Comparison of ENCODE assay signal across 10 cellular contexts in genomic region chr18:10234912-10235439, GRCh38.
DNase-seq lines count a peak whose midpoint lies in the region; ATAC-seq and TF ChIP-seq lines count a peak whose summit lies in the region.
"Had no signal": no experiment of that assay in that cellular context is flagged by ENCODE, and none has a peak within 500 bp of the region (broad histone marks: within the 10 kb centered on the region; RNA-seq: fewer than 3 reads in every experiment).

No MANE protein-coding gene starts in this region.

- peak; percentile 66 for ATAC-seq in lung (ENCODE audit: insufficient read depth, low FRiP score)
- ATAC-seq in activated CD8-positive, alpha-beta memory T cell treated with anti-CD3 and anti-CD28 coated beads, Interleukin-2, amount 10 ng/mL, durations not matched to agents 7 days and 5 days = no peak

- H3K27me3 Mint-ChIP-seq in activated CD8-positive, alpha-beta memory T cell treated with anti-CD3 and anti-CD28 coated beads, Interleukin-2, amount 10 ng/mL, durations not matched to agents 7 days and 5 days = no peaks in the 10 kb centered on the region

- H3K4me3 ChIP-seq in lung (no peak overlapping the region), vagina (no peak overlapping the region)

- peaks cover 0 to 1% of the 10 kb centered on the region in 2 donors for H3K9me3 ChIP-seq in lung (ENCODE audit: control insufficient read depth in 2 of 2, insufficient read depth in 1 of 2, low read length in 1 of 2)
- no peaks in the 10 kb centered on the region for H3K9me3 ChIP-seq in vagina

- CTCF ChIA-PET in activated CD8-positive, alpha-beta memory T cell treated with anti-CD3 and anti-CD28 coated beads, Interleukin-2, amount 10 ng/mL, durations not matched to agents 7 days and 5 days (lab: Charles Lee) = no interaction called here

- no peaks in the 10 kb centered on the region for H3K27me3 ChIP-seq in lung (ENCODE audit: control insufficient read depth, insufficient read depth)
- H3K27me3 ChIP-seq in vagina = no peaks in the 10 kb centered on the region

- TF ChIP-seq CTCF in lung (IDR thresholded peaks at IDR 0.05; ENCODE audit: control extremely low read depth, extremely low read depth) (no peak), vagina (IDR thresholded peaks at IDR 0.05) (no peak)

- whole genome bisulfite sequencing in lung, 2 donors = 50 to 72% methylated on average over 6 of the region's 6 CpGs

- intact Hi-C loops in vagina (cut with DNase I) = no loop called here

- H3K4me1 ChIP-seq in lung (ENCODE audit: control insufficient read depth in 2 of 2, insufficient read depth in 2 of 2, low read length in 2 of 2) (peaks cover 0 to 9% of the 10 kb centered on the region in 2 donors), vagina (peaks cover 42% of the 10 kb centered on the region)

- H3K36me3 ChIP-seq in lung (ENCODE audit: control insufficient read depth in 2 of 2, insufficient read depth in 2 of 2, low read length in 2 of 2) (no peaks in the 10 kb centered on the region), vagina (no peaks in the 10 kb centered on the region)

- no peaks in the 10 kb centered on the region for H3K4me1 Mint-ChIP-seq in activated CD8-positive, alpha-beta memory T cell treated with anti-CD3 and anti-CD28 coated beads, Interleukin-2, amount 10 ng/mL, durations not matched to agents 7 days and 5 days

- no peak overlapping the region for H3K4me3 Mint-ChIP-seq in activated CD8-positive, alpha-beta memory T cell treated with anti-CD3 and anti-CD28 coated beads, Interleukin-2, amount 10 ng/mL, durations not matched to agents 7 days and 5 days

- DNase-seq in NCI-H345 (lab: John Stamatoyannopoulos, UW) = peak; percentile 9
- no peak for DNase-seq in NCI-H345 treated with DMSO at 0.1 percent for 48 hours (lab: John Stamatoyannopoulos, UW; ENCODE audit: unreplicated experiment)
- peak; percentile 63 for DNase-seq in dedifferentiated amniotic fluid mesenchymal stem cell (ENCODE audit: extremely low spot score)
- DNase-seq in lung (ENCODE audit: low spot score) = no peak
- no peak for DNase-seq in vagina (ENCODE audit: extremely low spot score in 2 of 2)
- no peak for DNase-seq in stimulated activated CD4-positive, alpha-beta T cell treated with anti-CD3 and anti-CD28 coated beads, Interleukin-4, amount 100 ng/mL, for 24 hours
- DNase-seq in activated CD4-positive, alpha-beta T cell treated with anti-CD3 and anti-CD28 coated beads for 48 hours = no peak
- DNase-seq in activated CD8-positive, alpha-beta memory T cell treated with anti-CD3 and anti-CD28 coated beads, Interleukin-2, amount 10 ng/mL, durations not matched to agents 7 days and 5 days = no peak
- DNase-seq: activated T-cell treated with anti-CD3 and anti-CD28 coated beads, Interleukin-2, amount 50 U/mL, for 48 hours; NCI-H1105 had no signal

- H3K27ac ChIP-seq in lung (ENCODE audit: low read depth in 1 of 2, low read length in 1 of 2) (no peak overlapping the region), vagina (peak overlapping the region; percentile 68)

- H3K36me3 Mint-ChIP-seq in activated CD8-positive, alpha-beta memory T cell treated with anti-CD3 and anti-CD28 coated beads, Interleukin-2, amount 10 ng/mL, durations not matched to agents 7 days and 5 days = no peaks in the 10 kb centered on the region

- no peak overlapping the region for H3K27ac Mint-ChIP-seq in activated CD8-positive, alpha-beta memory T cell treated with anti-CD3 and anti-CD28 coated beads, Interleukin-2, amount 10 ng/mL, durations not matched to agents 7 days and 5 days

- no peaks in the 10 kb centered on the region for H3K9me3 Mint-ChIP-seq in activated CD8-positive, alpha-beta memory T cell treated with anti-CD3 and anti-CD28 coated beads, Interleukin-2, amount 10 ng/mL, durations not matched to agents 7 days and 5 days (ENCODE audit: low read depth)

- TF ChIP-seq POLR2A in vagina (IDR thresholded peaks at IDR 0.05) = no peak

Comparison
In these comparisons a context has a peak if more than half of its experiments do, and no peak if none do; other contexts are left out.
1. DNase-seq: peak in NCI-H345 (single experiment) and dedifferentiated amniotic fluid mesenchymal stem cell (single experiment); none in NCI-H345 treated with DMSO at 0.1 percent for 48 hours (single experiment), lung (single experiment), vagina (0 of 2), stimulated activated CD4-positive, alpha-beta T cell treated with anti-CD3 and anti-CD28 coated beads, Interleukin-4, amount 100 ng/mL, for 24 hours (single experiment), activated CD4-positive, alpha-beta T cell treated with anti-CD3 and anti-CD28 coated beads for 48 hours (single experiment) and activated CD8-positive, alpha-beta memory T cell treated with anti-CD3 and anti-CD28 coated beads, Interleukin-2, amount 10 ng/mL, durations not matched to agents 7 days and 5 days (single experiment).